8 cellular contexts compared by ENCODE assay signal in genomic region chr12:109097435-109098141, GRCh38. TPM values are rescaled to one million over a fixed set of nuclear protein-coding genes. Genes with fewer than 3 reads are reported as not detected.
DNase-seq lines count a peak whose midpoint lies in the region; ATAC-seq and TF ChIP-seq lines count a peak whose summit lies in the region.

UNG (plus strand) TSS chr12:109097597; CDS start chr12:109097680, 83 bp downstream.

- peak; percentile 95 for DNase-seq in DMS53 treated with DMSO at 0.1 percent for 48 hours (lab: John Stamatoyannopoulos, UW; ENCODE audit: unreplicated experiment)
- peak; percentile 98 to 99 (median 99) for DNase-seq in Peyer's patch
- peak; percentile 96 for DNase-seq in activated T-cell treated with anti-CD3 and anti-CD28 coated beads, Interleukin-2, amount 50 U/mL, for 4 hours
- peak; percentile 90 to 96 for DNase-seq in stimulated activated CD8-positive, alpha-beta memory T cell treated with anti-CD3 and anti-CD28 coated beads, Interleukin-7, amount 100 ng/mL, for 1 hour (ENCODE audit: low read depth in 2 of 2)

- peaks cover 0 to 27% (median 5%) of the 10 kb centered on the region in 4 donors for H3K4me1 ChIP-seq in Peyer's patch
- H3K4me1 ChIP-seq in esophagus (ENCODE audit: control insufficient read depth in 2 of 2, insufficient read depth in 2 of 2, low read length in 1 of 2), result peaks cover 0 to 6% of the 10 kb centered on the region in 2 donors
- H3K4me1 ChIP-seq in muscle layer of colon (ENCODE audit: insufficient read depth, low read length), result peaks cover 31% of the 10 kb centered on the region

- no peaks in the 10 kb centered on the region for H3K9me3 Mint-ChIP-seq in activated T-cell treated with anti-CD3 and anti-CD28 coated beads, Interleukin-2, amount 50 U/mL, for 4 hours

- H3K4me3 ChIP-seq in Peyer's patch (peak within 1 kb of the TSS; percentile 69 to 82 (median 75)), esophagus (ENCODE audit: low read depth in 1 of 2, low read length in 2 of 2) (peak within 1 kb of the TSS; percentile 82 to 87), muscle layer of colon (ENCODE audit: low read depth in 1 of 2, low read length in 2 of 2) (peak within 1 kb of the TSS; percentile 58 to 77)

- peak within 1 kb of the TSS; percentile 83 for H3K4me3 Mint-ChIP-seq in activated T-cell treated with anti-CD3 and anti-CD28 coated beads, Interleukin-2, amount 50 U/mL, for 4 hours

- peaks cover 16% of the 10 kb centered on the region for H3K36me3 Mint-ChIP-seq in activated T-cell treated with anti-CD3 and anti-CD28 coated beads, Interleukin-2, amount 50 U/mL, for 4 hours (ENCODE audit: insufficient read depth)

- peaks cover 35% of the 10 kb centered on the region for H3K4me1 Mint-ChIP-seq in activated T-cell treated with anti-CD3 and anti-CD28 coated beads, Interleukin-2, amount 50 U/mL, for 4 hours (ENCODE audit: low read depth)

- TF ChIP-seq POLR2A in Peyer's patch (IDR thresholded peaks at IDR 0.05), result no peak

- H3K27ac ChIP-seq in KOPT-K1 (ENCODE audit: low read depth, low read length, poor library complexity, severe bottlenecking) (peak within 1 kb of the TSS; percentile 91), Peyer's patch (peak within 1 kb of the TSS; percentile 66 to 88 (median 86)), esophagus (ENCODE audit: low read depth in 2 of 2, low read length in 1 of 2) (peak within 1 kb of the TSS; percentile 97 to 99), muscle layer of colon (ENCODE audit: low read depth, low read length) (peak within 1 kb of the TSS; percentile 95)

- H3K9ac ChIP-seq in muscle layer of colon (ENCODE audit: low read length), result peak within 1 kb of the TSS; percentile 57

- 1 to 2% methylated on average over 59 to 68 of the region's 68 CpGs for WGBS in esophagus, 2 donors

- H3K9me3 ChIP-seq in KOPT-K1 (ENCODE audit: insufficient read depth, low read length, poor library complexity, severe bottlenecking) (no peaks in the 10 kb centered on the region), Peyer's patch (no peaks in the 10 kb centered on the region), esophagus (ENCODE audit: control insufficient read depth in 2 of 2, insufficient read depth in 1 of 2, low read depth in 1 of 2, low read length in 1 of 2) (no peaks in the 10 kb centered on the region), muscle layer of colon (ENCODE audit: low read length) (no peaks in the 10 kb centered on the region)

- peaks cover 41% of the 10 kb centered on the region for H3K36me3 ChIP-seq in KOPT-K1 (ENCODE audit: insufficient read depth, low read length)
- H3K36me3 ChIP-seq in Peyer's patch, result peaks cover 0 to 9% (median 0%) of the 10 kb centered on the region in 3 donors
- H3K36me3 ChIP-seq in esophagus (ENCODE audit: control insufficient read depth in 2 of 2, insufficient read depth in 2 of 2, low read length in 1 of 2), result no peaks in the 10 kb centered on the region
- H3K36me3 ChIP-seq in muscle layer of colon (ENCODE audit: insufficient read depth, low read length), result peaks cover 25% of the 10 kb centered on the region

- H3K27me3 ChIP-seq in Peyer's patch (no peaks in the 10 kb centered on the region), esophagus (ENCODE audit: control insufficient read depth in 1 of 2, insufficient read depth in 2 of 2, low read length in 2 of 2) (no peaks in the 10 kb centered on the region), muscle layer of colon (ENCODE audit: control insufficient read depth in 1 of 2, insufficient read depth in 2 of 2, low read length in 2 of 2) (no peaks in the 10 kb centered on the region)

- ATAC-seq in GM21786 (IDR thresholded peaks at IDR 0.05; ENCODE audit: unreplicated experiment), result peak; percentile 92
- ATAC-seq in activated T-cell treated with anti-CD3 and anti-CD28 coated beads, Interleukin-2, amount 50 U/mL, for 4 hours, result peak; percentile 92 to 93

- TF ChIP-seq CTCF in Peyer's patch (IDR thresholded peaks at IDR 0.05), result no peak

- no peaks in the 10 kb centered on the region for H3K27me3 Mint-ChIP-seq in activated T-cell treated with anti-CD3 and anti-CD28 coated beads, Interleukin-2, amount 50 U/mL, for 4 hours (ENCODE audit: low read depth)

RNA-seq across cellular contexts. Expression of gene UNG, which starts in this region (rescaled TPM):
- total RNA-seq in Peyer's patch, result 10 to 100 TPM; 19.0 to 58.6 (median 21.3) TPM
- 100 to 1,000 TPM in 2 of 3 donors, 10 to 100 TPM in 1; 91.9 to 134 (median 117) TPM for total RNA-seq in activated T-cell treated with anti-CD3 and anti-CD28 coated beads, Interleukin-2, amount 50 U/mL, for 4 hours
- polyA plus RNA-seq in esophagus, result 10 to 100 TPM; 22.9 to 27.5 TPM

Comparison
In these comparisons a context has a peak if more than half of its experiments do, and no peak if none do; other contexts are left out.
1. Peak in every context shown above with its lines: DNase-seq, ATAC-seq, H3K4me3 ChIP-seq and H3K27ac ChIP-seq.